In genomic region chr12:112575559-112576067, GRCh38 we compare ENCODE assay signal across 21 cellular contexts.
"Had no signal": no experiment of that assay in that cellular context is flagged by ENCODE, and none has a peak within 500 bp of the region (broad histone marks: within the 10 kb centered on the region; RNA-seq: fewer than 3 reads in every experiment).

No MANE protein-coding gene starts in this region.

- H3K79me2 ChIP-seq: hepatocyte had no signal

- H3K4me3 ChIP-seq: hepatocyte, spleen, testis had no signal

- H3K9me3 ChIP-seq: spleen, testis had no signal

- H3K27me3 ChIP-seq: testis had no signal

- H3K27ac Mint-ChIP-seq: activated naive CD8-positive, alpha-beta T cell; activated T-helper 1 cell treated with anti-CD3 and anti-CD28 coated beads, Interleukin-12 subunit alpha, Interleukin-12 subunit beta, Interleukin-2, Interleukin-4 antibody, amounts not matched to agents 30 ng/mL and 10 ng/mL and 1 ng/mL, durations not matched to agents 14 hours and 24 hours and 36 hours; effector memory CD8-positive, alpha-beta T cell; naive thymus-derived CD4-positive, alpha-beta T cell; stimulated activated memory B cell treated with anti-CD40 and anti-IgM and Interleukin-4, amounts not matched to agents 10 μg/mL and 1 μg/mL and 100 μg/mL, for 72 hours; type B pancreatic cell had no signal

- ATAC-seq: effector memory CD8-positive, alpha-beta T cell; naive thymus-derived CD4-positive, alpha-beta T cell had no signal

- H3K27ac ChIP-seq: epithelial cell of prostate, hepatocyte, spleen, testis, WERI-Rb-1 had no signal

- H3K36me3 ChIP-seq: spleen, WERI-Rb-1 had no signal

- H3K4me2 ChIP-seq: hepatocyte had no signal

- DNase-seq: activated CD4-positive, alpha-beta T cell treated with anti-CD3 and anti-CD28 coated beads, Interleukin-2, amount 50 U/mL, for 48 hours; activated gamma-delta T cell treated with Interleukin-2 at 50 U/mL for 16 hours; activated T-cell treated with anti-CD3 and anti-CD28 coated beads for 4 hours; dermis blood vessel endothelial cell; effector memory CD8-positive, alpha-beta T cell; foreskin fibroblast; mesenchymal stem cell; naive thymus-derived CD4-positive, alpha-beta T cell; retina; spleen; stimulated activated CD4-positive, alpha-beta T cell treated with anti-CD3 and anti-CD28 coated beads, Interleukin-4, amount 100 ng/mL, for 4 hours; SW 1271; T-helper 2 cell; testis; WERI-Rb-1 had no signal

- H3K4me1 Mint-ChIP-seq: naive thymus-derived CD4-positive, alpha-beta T cell; stimulated activated memory B cell treated with anti-CD40 and anti-IgM and Interleukin-4, amounts not matched to agents 10 μg/mL and 1 μg/mL and 100 μg/mL, for 72 hours had no signal

- H3K4me3 Mint-ChIP-seq: activated naive CD8-positive, alpha-beta T cell; activated T-helper 1 cell treated with anti-CD3 and anti-CD28 coated beads, Interleukin-12 subunit alpha, Interleukin-12 subunit beta, Interleukin-2, Interleukin-4 antibody, amounts not matched to agents 30 ng/mL and 10 ng/mL and 1 ng/mL, durations not matched to agents 14 hours and 24 hours and 36 hours; naive thymus-derived CD4-positive, alpha-beta T cell; stimulated activated memory B cell treated with anti-CD40 and anti-IgM and Interleukin-4, amounts not matched to agents 10 μg/mL and 1 μg/mL and 100 μg/mL, for 72 hours; type B pancreatic cell had no signal

- H3K9me3 Mint-ChIP-seq: activated T-helper 1 cell treated with anti-CD3 and anti-CD28 coated beads, Interleukin-12 subunit alpha, Interleukin-12 subunit beta, Interleukin-2, Interleukin-4 antibody, amounts not matched to agents 30 ng/mL and 10 ng/mL and 1 ng/mL, durations not matched to agents 14 hours and 24 hours and 36 hours; effector memory CD8-positive, alpha-beta T cell; stimulated activated memory B cell treated with anti-CD40 and anti-IgM and Interleukin-4, amounts not matched to agents 10 μg/mL and 1 μg/mL and 100 μg/mL, for 72 hours had no signal

- H3K36me3 Mint-ChIP-seq: activated naive CD8-positive, alpha-beta T cell; naive thymus-derived CD4-positive, alpha-beta T cell; stimulated activated memory B cell treated with anti-CD40 and anti-IgM and Interleukin-4, amounts not matched to agents 10 μg/mL and 1 μg/mL and 100 μg/mL, for 72 hours; type B pancreatic cell had no signal
